Comparison of ENCODE assay signal across 14 cellular contexts in genomic region chr11:117421471-117421870, GRCh38.
"Had no signal": no experiment of that assay in that cellular context is flagged by ENCODE, and none has a peak within 500 bp of the region (broad histone marks: within the 10 kb centered on the region; RNA-seq: fewer than 3 reads in every experiment).

No MANE protein-coding gene starts in this region.

- H3K4me1 ChIP-seq: testis had no signal

- H3K4me3 ChIP-seq: esophagus squamous epithelium, ovary, right atrium auricular region, testis, tibial nerve had no signal

- H3K36me3 ChIP-seq: esophagus squamous epithelium, ovary, right atrium auricular region, tibial nerve had no signal

- DNase-seq: effector memory CD8-positive, alpha-beta T cell; esophagus squamous epithelium; foreskin fibroblast; immature natural killer cell; left colon; natural killer cell; ovary; stimulated activated CD4-positive, alpha-beta T cell treated with anti-CD3 and anti-CD28 coated beads, Interleukin-15, amount 100 ng/mL, for 24 hours; stimulated activated CD4-positive, alpha-beta T cell treated with anti-CD3 and anti-CD28 coated beads, Interleukin-1b, Interleukin-23, amount 100 ng/mL, for 48 hours; stimulated activated CD4-positive, alpha-beta T cell treated with anti-CD3 and anti-CD28 coated beads, Interleukin-4, amount 100 ng/mL, for 24 hours; testis had no signal

- ATAC-seq: effector memory CD8-positive, alpha-beta T cell; left colon; natural killer cell; stimulated activated memory B cell treated with anti-CD40 and anti-IgM and Interleukin-4, amounts not matched to agents 10 μg/mL and 1 μg/mL and 100 μg/mL, for 72 hours had no signal

- H3K27me3 ChIP-seq: ovary, right atrium auricular region, testis, tibial nerve had no signal

- H3K27ac ChIP-seq: esophagus squamous epithelium, ovary, right atrium auricular region, testis, tibial nerve had no signal

- H3K9me3 ChIP-seq: esophagus squamous epithelium, ovary, right atrium auricular region, testis, tibial nerve had no signal
